13 cellular contexts compared by ENCODE assay signal in the genomic region with DNA sequence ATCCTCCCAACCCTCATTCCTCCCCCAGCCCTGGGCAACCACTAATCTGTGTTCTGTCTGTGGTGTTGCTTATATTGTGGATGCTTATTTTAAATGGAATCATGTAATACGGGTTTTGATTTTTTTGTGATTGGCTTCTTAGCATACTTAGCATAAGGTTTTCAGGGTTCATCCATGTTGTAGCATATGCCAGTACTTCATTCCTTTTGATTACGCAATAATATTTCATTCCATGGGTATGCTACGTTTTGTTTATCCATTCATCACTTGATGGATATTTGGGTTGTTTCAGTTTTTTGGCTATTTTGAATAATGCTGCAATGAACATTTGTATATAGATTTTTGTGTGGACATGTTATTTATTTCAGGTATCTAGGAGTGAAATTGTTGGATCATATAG.
"Had no signal": no experiment of that assay in that cellular context is flagged by ENCODE, and none has a peak within 500 bp of the region (broad histone marks: within the 10 kb centered on the region; RNA-seq: fewer than 3 reads in every experiment).

No MANE protein-coding gene starts in this region.

- H3K4me3 Mint-ChIP-seq: activated CD4-positive, alpha-beta T cell treated with anti-CD3 and anti-CD28 coated beads for 36 hours; activated CD8-positive, alpha-beta T cell treated with anti-CD3 and anti-CD28 coated beads, Interleukin-2, amount 10 ng/mL, durations not matched to agents 7 days and 5 days; activated naive CD4-positive, alpha-beta T cell treated with anti-CD3 and anti-CD28 coated beads, Interleukin-2, amount 10 ng/mL, durations not matched to agents 7 days and 5 days; activated T-helper 1 cell treated with anti-CD3 and anti-CD28 coated beads, Interleukin-12 subunit alpha, Interleukin-12 subunit beta, Interleukin-2, Interleukin-4 antibody, amounts not matched to agents 30 ng/mL and 10 ng/mL and 1 ng/mL, durations not matched to agents 14 hours and 24 hours and 36 hours; brain; T-cell had no signal

- H3K27ac ChIP-seq: VCaP had no signal

- H3K27me3 ChIP-seq: esophagus muscularis mucosa, hepatocyte, right atrium auricular region had no signal

- DNase-seq: activated CD4-positive, alpha-beta T cell treated with anti-CD3 and anti-CD28 coated beads for 36 hours; activated CD8-positive, alpha-beta memory T cell treated with anti-CD3 and anti-CD28 coated beads, Interleukin-2, amount 50 U/mL, for 48 hours; activated CD8-positive, alpha-beta T cell treated with anti-CD3 and anti-CD28 coated beads, Interleukin-2, amount 10 ng/mL, durations not matched to agents 7 days and 5 days; activated naive CD4-positive, alpha-beta T cell treated with anti-CD3 and anti-CD28 coated beads, Interleukin-2, amount 10 ng/mL, durations not matched to agents 7 days and 5 days; amniotic stem cell; T-cell had no signal

- H3K4me3 ChIP-seq: esophagus muscularis mucosa, hepatocyte, right atrium auricular region, smooth muscle cell had no signal

- H3K27ac Mint-ChIP-seq: activated CD4-positive, alpha-beta T cell treated with anti-CD3 and anti-CD28 coated beads for 36 hours; activated CD8-positive, alpha-beta T cell treated with anti-CD3 and anti-CD28 coated beads, Interleukin-2, amount 10 ng/mL, durations not matched to agents 7 days and 5 days; activated naive CD4-positive, alpha-beta T cell treated with anti-CD3 and anti-CD28 coated beads, Interleukin-2, amount 10 ng/mL, durations not matched to agents 7 days and 5 days; activated T-helper 1 cell treated with anti-CD3 and anti-CD28 coated beads, Interleukin-12 subunit alpha, Interleukin-12 subunit beta, Interleukin-2, Interleukin-4 antibody, amounts not matched to agents 30 ng/mL and 10 ng/mL and 1 ng/mL, durations not matched to agents 14 hours and 24 hours and 36 hours; T-cell had no signal

- H3K4me1 Mint-ChIP-seq: activated CD4-positive, alpha-beta T cell treated with anti-CD3 and anti-CD28 coated beads for 36 hours; activated naive CD4-positive, alpha-beta T cell treated with anti-CD3 and anti-CD28 coated beads, Interleukin-2, amount 10 ng/mL, durations not matched to agents 7 days and 5 days; T-cell had no signal

- H3K9me3 Mint-ChIP-seq: activated naive CD4-positive, alpha-beta T cell treated with anti-CD3 and anti-CD28 coated beads, Interleukin-2, amount 10 ng/mL, durations not matched to agents 7 days and 5 days; activated T-helper 1 cell treated with anti-CD3 and anti-CD28 coated beads, Interleukin-12 subunit alpha, Interleukin-12 subunit beta, Interleukin-2, Interleukin-4 antibody, amounts not matched to agents 30 ng/mL and 10 ng/mL and 1 ng/mL, durations not matched to agents 14 hours and 24 hours and 36 hours; T-cell had no signal

- H3K9me3 ChIP-seq: esophagus muscularis mucosa, right atrium auricular region had no signal

- H3K36me3 Mint-ChIP-seq: activated naive CD4-positive, alpha-beta T cell treated with anti-CD3 and anti-CD28 coated beads, Interleukin-2, amount 10 ng/mL, durations not matched to agents 7 days and 5 days; T-cell had no signal

- H3K36me3 ChIP-seq: esophagus muscularis mucosa, right atrium auricular region had no signal
